In the genomic region with DNA sequence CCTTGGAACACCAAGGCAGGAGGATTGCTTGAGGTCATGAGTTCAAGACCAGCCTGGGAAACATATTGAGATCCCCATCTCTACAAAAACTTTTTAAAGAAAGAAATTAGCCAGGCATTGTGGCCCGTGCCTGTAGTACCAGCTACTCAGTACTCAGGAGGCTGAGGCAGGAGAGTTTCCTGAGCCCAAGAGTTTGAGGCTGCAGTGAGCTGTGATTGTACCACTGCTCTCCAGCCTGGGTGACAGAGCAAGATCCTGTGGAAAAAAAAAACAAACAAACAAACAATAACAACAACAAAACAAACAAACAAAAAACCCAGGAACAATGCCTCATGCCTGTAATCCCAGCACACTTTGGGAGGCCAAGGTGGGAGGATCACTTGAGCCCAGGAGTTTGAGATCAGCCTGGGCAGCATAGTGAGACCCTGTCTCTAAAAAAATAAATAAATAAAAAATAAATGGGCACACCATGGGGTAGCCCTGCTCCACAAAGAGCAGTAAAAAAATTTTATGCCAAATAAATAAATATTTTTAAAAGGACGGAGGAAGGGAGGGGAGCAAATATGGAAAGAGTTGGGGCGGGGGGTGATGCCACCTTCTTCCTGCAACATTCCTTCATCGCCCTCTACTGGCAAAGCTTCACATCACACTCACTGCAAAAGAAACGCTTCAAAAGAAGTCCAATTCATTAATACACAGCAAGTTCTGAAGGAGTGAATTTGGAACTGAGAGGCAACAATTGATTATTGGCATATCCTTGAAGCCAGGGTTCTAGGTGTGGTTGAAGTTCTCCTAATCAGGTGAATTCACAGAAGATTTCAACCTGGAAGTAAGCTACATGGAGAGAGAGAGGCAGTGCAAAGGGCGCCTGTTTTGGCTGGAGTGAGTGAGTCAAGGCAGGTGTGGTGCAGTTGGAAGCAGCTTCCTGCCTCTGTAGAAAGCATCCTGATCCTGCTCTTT, we compare ENCODE assay signal across 1 cellular context.
TF ChIP-seq lines count a peak whose summit lies in the region.

No MANE protein-coding gene starts in this region.

TF ChIP-seq in K562, 482 proteins besides CTCF, POLR2A, EP300 and RAD21 (continued from another document):
- TF ChIP-seq, protein P1, sequence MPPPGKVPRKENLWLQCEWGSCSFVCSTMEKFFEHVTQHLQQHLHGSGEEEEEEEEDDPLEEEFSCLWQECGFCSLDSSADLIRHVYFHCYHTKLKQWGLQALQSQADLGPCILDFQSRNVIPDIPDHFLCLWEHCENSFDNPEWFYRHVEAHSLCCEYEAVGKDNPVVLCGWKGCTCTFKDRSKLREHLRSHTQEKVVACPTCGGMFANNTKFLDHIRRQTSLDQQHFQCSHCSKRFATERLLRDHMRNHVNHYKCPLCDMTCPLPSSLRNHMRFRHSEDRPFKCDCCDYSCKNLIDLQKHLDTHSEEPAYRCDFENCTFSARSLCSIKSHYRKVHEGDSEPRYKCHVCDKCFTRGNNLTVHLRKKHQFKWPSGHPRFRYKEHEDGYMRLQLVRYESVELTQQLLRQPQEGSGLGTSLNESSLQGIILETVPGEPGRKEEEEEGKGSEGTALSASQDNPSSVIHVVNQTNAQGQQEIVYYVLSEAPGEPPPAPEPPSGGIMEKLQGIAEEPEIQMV (tag; conservative IDR thresholded peaks at IDR 0.05; ENCODE audit: low read depth) = no peak
- TF ChIP-seq CUX1 (CRISPR knock-in tag; IDR thresholded peaks at IDR 0.05) (no peak), NFRKB (IDR thresholded peaks at IDR 0.05; ENCODE audit: low read depth) (no peak), HNRNPL (IDR thresholded peaks at IDR 0.05; ENCODE audit: low read depth, low read length) (no peak), MEF2A (IDR thresholded peaks at IDR 0.05; ENCODE audit: control insufficient read depth, low read depth, low read length) (no peak), DEAF1 (CRISPR knock-in tag; IDR thresholded peaks at IDR 0.05) (peak; percentile 73), SIN3A (IDR thresholded peaks at IDR 0.05; ENCODE audit: borderline replicate concordance in 2 of 2, control insufficient read depth in 1 of 2, low read depth in 2 of 2, low read length in 2 of 2) (no peak), CHCHD3 (CRISPR knock-in tag; IDR thresholded peaks at IDR 0.05) (no peak), ZBTB33 (CRISPR knock-in tag; IDR thresholded peaks at IDR 0.05) (no peak), ZNF121 (CRISPR knock-in tag; conservative IDR thresholded peaks at IDR 0.05) (peak; percentile 79), ZBTB2 (IDR thresholded peaks at IDR 0.05) (0 out of 2 replicates have a peak, but pooled peaks have one; percentile 34), SMARCC2 (IDR thresholded peaks at IDR 0.05; ENCODE audit: low read depth) (no peak), CBFA2T2 (conservative IDR thresholded peaks at IDR 0.05) (no peak), TRIM25 (IDR thresholded peaks at IDR 0.05; ENCODE audit: borderline replicate concordance) (no peak), DDX20 (tag; IDR thresholded peaks at IDR 0.05; ENCODE audit: low read depth) (no peak), NFE2L1 (tag; IDR thresholded peaks at IDR 0.05; ENCODE audit: borderline replicate concordance, low read depth) (no peak), ZNF644 (tag; IDR thresholded peaks at IDR 0.05; ENCODE audit: low read depth) (no peak), ZNF384 (IDR thresholded peaks at IDR 0.05; ENCODE audit: low read depth, low read length) (peak; percentile 6; the same call in 1 of the 2 replicates), ZNF695 (CRISPR knock-in tag; IDR thresholded peaks at IDR 0.05) (no peak), SMC3 (conservative IDR thresholded peaks at IDR 0.05; ENCODE audit: insufficient read depth, low read depth, low read length) (peak; percentile 61), RBM25 (IDR thresholded peaks at IDR 0.05; ENCODE audit: low read depth, low read length, severe bottlenecking) (peak; percentile 14), BCOR (IDR thresholded peaks at IDR 0.05) (peak; percentile 60), JUND (IDR thresholded peaks at IDR 0.05; ENCODE audit: borderline replicate concordance, low read depth, low read length) (peak; percentile 38; the same call in 1 of the 2 replicates), JUND (tag; IDR thresholded peaks at IDR 0.05; ENCODE audit: borderline replicate concordance, low read depth, low read length) (no peak), PRMT5 (CRISPR knock-in tag; IDR thresholded peaks at IDR 0.05) (no peak), EWSR1 (IDR thresholded peaks at IDR 0.05; ENCODE audit: borderline replicate concordance, low read depth, partially characterized antibody) (no peak)
- TF ChIP-seq, protein P2, sequence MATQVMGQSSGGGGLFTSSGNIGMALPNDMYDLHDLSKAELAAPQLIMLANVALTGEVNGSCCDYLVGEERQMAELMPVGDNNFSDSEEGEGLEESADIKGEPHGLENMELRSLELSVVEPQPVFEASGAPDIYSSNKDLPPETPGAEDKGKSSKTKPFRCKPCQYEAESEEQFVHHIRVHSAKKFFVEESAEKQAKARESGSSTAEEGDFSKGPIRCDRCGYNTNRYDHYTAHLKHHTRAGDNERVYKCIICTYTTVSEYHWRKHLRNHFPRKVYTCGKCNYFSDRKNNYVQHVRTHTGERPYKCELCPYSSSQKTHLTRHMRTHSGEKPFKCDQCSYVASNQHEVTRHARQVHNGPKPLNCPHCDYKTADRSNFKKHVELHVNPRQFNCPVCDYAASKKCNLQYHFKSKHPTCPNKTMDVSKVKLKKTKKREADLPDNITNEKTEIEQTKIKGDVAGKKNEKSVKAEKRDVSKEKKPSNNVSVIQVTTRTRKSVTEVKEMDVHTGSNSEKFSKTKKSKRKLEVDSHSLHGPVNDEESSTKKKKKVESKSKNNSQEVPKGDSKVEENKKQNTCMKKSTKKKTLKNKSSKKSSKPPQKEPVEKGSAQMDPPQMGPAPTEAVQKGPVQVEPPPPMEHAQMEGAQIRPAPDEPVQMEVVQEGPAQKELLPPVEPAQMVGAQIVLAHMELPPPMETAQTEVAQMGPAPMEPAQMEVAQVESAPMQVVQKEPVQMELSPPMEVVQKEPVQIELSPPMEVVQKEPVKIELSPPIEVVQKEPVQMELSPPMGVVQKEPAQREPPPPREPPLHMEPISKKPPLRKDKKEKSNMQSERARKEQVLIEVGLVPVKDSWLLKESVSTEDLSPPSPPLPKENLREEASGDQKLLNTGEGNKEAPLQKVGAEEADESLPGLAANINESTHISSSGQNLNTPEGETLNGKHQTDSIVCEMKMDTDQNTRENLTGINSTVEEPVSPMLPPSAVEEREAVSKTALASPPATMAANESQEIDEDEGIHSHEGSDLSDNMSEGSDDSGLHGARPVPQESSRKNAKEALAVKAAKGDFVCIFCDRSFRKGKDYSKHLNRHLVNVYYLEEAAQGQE (CRISPR knock-in tag; IDR thresholded peaks at IDR 0.05; ENCODE audit: low read depth) = no peak
- TF ChIP-seq, protein P3, sequence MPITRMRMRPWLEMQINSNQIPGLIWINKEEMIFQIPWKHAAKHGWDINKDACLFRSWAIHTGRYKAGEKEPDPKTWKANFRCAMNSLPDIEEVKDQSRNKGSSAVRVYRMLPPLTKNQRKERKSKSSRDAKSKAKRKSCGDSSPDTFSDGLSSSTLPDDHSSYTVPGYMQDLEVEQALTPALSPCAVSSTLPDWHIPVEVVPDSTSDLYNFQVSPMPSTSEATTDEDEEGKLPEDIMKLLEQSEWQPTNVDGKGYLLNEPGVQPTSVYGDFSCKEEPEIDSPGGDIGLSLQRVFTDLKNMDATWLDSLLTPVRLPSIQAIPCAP (CRISPR knock-in tag; IDR thresholded peaks at IDR 0.05; ENCODE audit: borderline replicate concordance) = no peak
